9 cellular contexts compared by ENCODE assay signal in the genomic region with DNA sequence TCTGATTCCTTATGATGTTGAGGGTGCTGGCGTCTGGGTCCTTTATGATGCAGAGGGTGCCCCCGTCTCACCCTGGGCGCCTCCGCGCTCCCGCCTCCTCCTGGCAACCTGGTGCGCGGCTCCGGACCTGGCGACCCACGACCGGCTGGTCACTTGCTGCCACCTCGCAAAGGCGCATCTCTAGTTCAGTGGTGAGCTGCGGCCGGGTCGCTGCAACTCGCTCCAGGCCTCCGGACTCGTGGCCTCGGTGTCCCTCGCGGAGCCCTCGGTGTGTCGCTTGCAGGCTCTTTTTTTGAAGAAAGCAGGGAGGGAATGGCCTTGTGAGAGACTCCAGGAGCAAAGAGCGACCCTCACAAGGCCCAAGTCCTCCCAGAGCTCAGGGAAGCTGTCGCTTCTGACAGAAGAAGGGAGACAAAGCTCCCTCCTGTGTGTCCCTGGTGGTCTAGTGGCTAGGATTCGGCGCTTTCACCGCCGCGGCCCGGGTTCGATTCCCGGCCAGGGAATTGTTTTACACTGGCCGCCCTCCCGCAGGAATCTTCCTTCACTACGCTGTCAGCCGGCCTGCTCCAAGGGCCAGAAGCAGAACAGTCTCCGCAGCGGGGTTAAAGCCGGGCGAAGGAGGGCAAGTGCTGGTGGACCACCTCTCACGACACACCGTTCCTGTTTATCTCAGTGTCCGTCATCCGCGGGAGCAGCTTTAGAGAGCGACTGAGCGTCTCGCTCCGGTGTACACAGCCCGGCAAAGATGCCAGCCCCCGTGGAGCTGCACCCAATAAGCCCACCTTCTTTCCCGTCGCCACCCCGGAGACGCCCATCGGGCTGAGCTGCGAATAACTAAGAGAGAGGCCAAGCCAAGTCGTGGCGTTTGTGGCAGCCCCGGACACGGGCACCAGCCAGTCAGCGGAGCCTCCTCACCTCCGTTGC. TPM values are rescaled to one million over a fixed set of nuclear protein-coding genes. Genes with fewer than 3 reads are reported as not detected.
A peak's percentile ranks its signal among the peaks of the same experiment; 100 is the strongest.
DNase-seq lines count a peak whose midpoint lies in the region; ATAC-seq, FAIRE-seq and TF ChIP-seq lines count a peak whose summit lies in the region.
"Not testable (repeated sequence)": the region's sequence is repeated elsewhere in the genome, so short reads cannot be mapped to it uniquely, and the experiment has no call there.
"Had no signal": no experiment of that assay in that cellular context is flagged by ENCODE, and none has a peak within 500 bp of the region (broad histone marks: within the 10 kb centered on the region; RNA-seq: fewer than 3 reads in every experiment).

No MANE protein-coding gene starts in this region.

- not testable (repeated sequence) for H2AFZ ChIP-seq in HepG2 (ENCODE audit: low read length)

- TF ChIP-seq EP300 in gastroesophageal sphincter (IDR thresholded peaks at IDR 0.05); HepG2 (IDR thresholded peaks at IDR 0.05; ENCODE audit: low read depth in 2 of 2, low read length in 2 of 2); HepG2 (CRISPR knock-in tag; IDR thresholded peaks at IDR 0.05; ENCODE audit: borderline replicate concordance); stomach (IDR thresholded peaks at IDR 0.05): not testable (repeated sequence)

- peaks cover 0 to 17% (median 0%) of the 10 kb centered on the region in 3 donors for H3K4me1 ChIP-seq in gastroesophageal sphincter
- not testable (repeated sequence) for H3K4me1 ChIP-seq in HepG2 (ENCODE audit: insufficient read depth, low read length); rectal smooth muscle tissue (ENCODE audit: control insufficient read depth, insufficient read depth, low read length)
- H3K4me1 ChIP-seq in stomach, result peaks cover 7 to 14% (median 11%) of the 10 kb centered on the region in 4 donors

- ATAC-seq in gastroesophageal sphincter (peak; percentile 86), HepG2 (peak; percentile 74)

- H3K9ac ChIP-seq in HepG2 (ENCODE audit: insufficient read depth, low read depth, low read length); rectal smooth muscle tissue (ENCODE audit: low read length): not testable (repeated sequence)

- CTCF ChIA-PET in HepG2 (lab: Yijun Ruan, JAX; ENCODE audit: low intra/inter-chr PET ratio, low total read pairs), result not testable (repeated sequence)

- H3K36me3 Mint-ChIP-seq in IgD-negative memory B cell, result not testable (repeated sequence)

- not testable (repeated sequence) for H3K36me3 ChIP-seq in gastroesophageal sphincter; HepG2 (replicated peaks in 1 of 2; ENCODE audit: control insufficient read depth in 1 of 2, insufficient read depth in 2 of 2, low read length in 2 of 2); rectal smooth muscle tissue (ENCODE audit: control insufficient read depth, insufficient read depth, low read length); stomach

- BruUV-seq in HepG2 (replicated peaks; lab: Mats Ljungman, UMichigan), result not testable (repeated sequence)

- TF ChIP-seq POLR2A in gastroesophageal sphincter (IDR thresholded peaks at IDR 0.05); HepG2 (IDR thresholded peaks at IDR 0.05; ENCODE audit: insufficient read depth in 1 of 2, low read depth in 2 of 2, low read length in 2 of 2); stomach (IDR thresholded peaks at IDR 0.05): not testable (repeated sequence)

- not testable (repeated sequence) for H3K79me2 ChIP-seq in HepG2 (ENCODE audit: insufficient read depth, low read length)

- intact Hi-C loops in HepG2 (cut with micrococcal nuclease; ENCODE audit: unreplicated experiment); stomach (cut with DNase I; ENCODE audit: low total_unique reads): not testable (repeated sequence)

- not testable (repeated sequence) for TF ChIP-seq RAD21 in HepG2 (CRISPR knock-in tag; IDR thresholded peaks at IDR 0.05)

- H3K27ac Mint-ChIP-seq in IgD-negative memory B cell, result not testable (repeated sequence)

- in situ Hi-C loops in HepG2 (cut with HindIII; ENCODE audit: extremely low pct_ligation_motif_present, low pct_unique_long_range_greater_than_20kb), result not testable (repeated sequence)

- not testable (repeated sequence) for H3K9me3 Mint-ChIP-seq in IgD-negative memory B cell

- peak overlapping the region in 1 of 2 donors; percentile 39 for H3K4me3 ChIP-seq in gastroesophageal sphincter
- not testable (repeated sequence) for H3K4me3 ChIP-seq in HepG2 (replicated peaks in 1 of 3; ENCODE audit: insufficient read depth in 1 of 3, low read depth in 2 of 3, low read length in 3 of 3)
- H3K4me3 ChIP-seq in rectal smooth muscle tissue (ENCODE audit: low read length), result peak overlapping the region; percentile 43
- peak overlapping the region; percentile 24 to 46 (median 30) for H3K4me3 ChIP-seq in stomach

- H3K27ac ChIP-seq in caudate nucleus (ENCODE audit: low read depth, low read length); HepG2 (ENCODE audit: extremely low read length, insufficient read depth, low read length); rectal smooth muscle tissue (ENCODE audit: low read depth, low read length): not testable (repeated sequence)
- H3K27ac ChIP-seq in gastroesophageal sphincter (peak overlapping the region in 2 of 4 donors; percentile 37 to 61), stomach (peak overlapping the region in 1 of 5 donors; percentile 34)

- not testable (repeated sequence) for H3K9me3 ChIP-seq in gastroesophageal sphincter; HepG2 (ENCODE audit: low read length); stomach

- H3K27me3 ChIP-seq in gastroesophageal sphincter (peaks cover 39% of the 10 kb centered on the region), stomach (peaks cover 0 to 56% (median 25%) of the 10 kb centered on the region in 3 donors)
- H3K27me3 ChIP-seq in HepG2 (ENCODE audit: control insufficient read depth in 1 of 2, insufficient read depth in 2 of 2, low read length in 2 of 2); rectal smooth muscle tissue (ENCODE audit: control insufficient read depth, insufficient read depth, low read length): not testable (repeated sequence)

- H3K4me2 ChIP-seq in HepG2 (ENCODE audit: low read depth, low read length), result not testable (repeated sequence)

- POLR2A ChIA-PET in HepG2 (lab: Yijun Ruan, JAX), result not testable (repeated sequence)

- H4K20me1 ChIP-seq in HepG2 (ENCODE audit: insufficient read depth, low read length), result not testable (repeated sequence)

- WGBS in gastroesophageal sphincter (ENCODE audit: low coverage in 1 of 2), 2 donors, result 13 to 36% methylated on average over 12 to 22 of the region's 66 CpGs
- WGBS in HepG2 (ENCODE audit: low lambda C conversion rate), result 87% methylated on average over 47 of the region's 66 CpGs
- WGBS in stomach, 5 donors, result 30 to 47% (median 46%) methylated on average over 46 to 58 of the region's 66 CpGs

- not testable (repeated sequence) for H3K4me1 Mint-ChIP-seq in IgD-negative memory B cell

- not testable (repeated sequence) for TF ChIP-seq CTCF in gastroesophageal sphincter (IDR thresholded peaks at IDR 0.05); HepG2 (CRISPR knock-in tag; IDR thresholded peaks at IDR 0.05); stomach (IDR thresholded peaks at IDR 0.05)

- peak; percentile 49 for DNase-seq in DMS153 (lab: John Stamatoyannopoulos, UW)
- DNase-seq in activated CD4-positive, alpha-beta T cell treated with anti-CD3 and anti-CD28 coated beads, Interleukin-2, amount 50 U/mL, for 48 hours, result peak; percentile 75 to 79
- peak in 52 of 61 donors; percentile 7 to 93 (median 40) for DNase-seq in caudate nucleus (lab: John Stamatoyannopoulos, UW)
- DNase-seq in HepG2 (ENCODE audit: low spot score); stomach: not testable (repeated sequence)

- peak overlapping the region; percentile 74 to 94 (median 81) for H3K4me3 Mint-ChIP-seq in IgD-negative memory B cell

- peaks cover 23% of the 10 kb centered on the region for H3K27me3 Mint-ChIP-seq in IgD-negative memory B cell

- FAIRE-seq in HepG2 (lab: Jason Lieb, UNC), result not testable (repeated sequence)

RNA-seq across cellular contexts. Expression of a gene that starts 23.4 kb away (rescaled TPM):
- not detected for polyA plus RNA-seq in IgD-negative memory B cell
- total RNA-seq in gastroesophageal sphincter, result under 1 TPM in 3 of 4 donors, not detected in 1; under 0.01 TPM
- total RNA-seq in HepG2 (2016; rRNA removed; fragmentation: Illumina TruSeq; extraction: Trizol), result 859 and 11,018 TPM in 2 replicates
- total RNA-seq in HepG2 (2016; cell fraction: cytosol; rRNA removed; fragmentation: Illumina TruSeq; extraction: Trizol; ENCODE audit: low read depth), result 16,281 and 17,236 TPM in 2 replicates
- 1,309 and 10,613 TPM in 2 replicates for total RNA-seq in HepG2 (2016; cell fraction: insoluble cytoplasmic fraction; rRNA removed; fragmentation: Illumina TruSeq; extraction: Trizol)
- 2,848 and 3,475 TPM in 2 replicates for total RNA-seq in HepG2 (2016; cell fraction: membrane; rRNA removed; fragmentation: Illumina TruSeq; extraction: Trizol)
- 52,466 and 64,417 TPM in 2 replicates for total RNA-seq in HepG2 (2016; cell fraction: nucleus; rRNA removed; fragmentation: Illumina TruSeq; extraction: Trizol)
- polyA plus RNA-seq in HepG2 (2011; rRNA removed), result under 0.01 TPM in 2 replicates
- under 0.01 TPM in 2 replicates for polyA plus RNA-seq in HepG2 (2011; cell fraction: cytosol; rRNA removed)
- under 0.01 TPM in 2 replicates for polyA plus RNA-seq in HepG2 (2011; cell fraction: nucleus; rRNA removed)
- 78.2 TPM in 1 of 2 replicates, not detected in the other for polyA plus RNA-seq in HepG2 (2012)
- 27.3 and 44.4 TPM in 2 replicates for polyA plus RNA-seq in HepG2 (2016; cell fraction: cytosol; fragmentation: Illumina TruSeq; extraction: Trizol; ENCODE audit: low read depth)
- polyA plus RNA-seq in HepG2 (2016; cell fraction: insoluble cytoplasmic fraction; fragmentation: Illumina TruSeq; extraction: Trizol; ENCODE audit: low read depth), result not detected in 2 replicates
- not detected in 2 replicates for polyA plus RNA-seq in HepG2 (2016; cell fraction: membrane; fragmentation: Illumina TruSeq; extraction: Trizol; ENCODE audit: low read depth)
- polyA plus RNA-seq in HepG2 (2016; cell fraction: nucleus; fragmentation: Illumina TruSeq; extraction: Trizol; ENCODE audit: insufficient read depth, low read depth), result 32.8 TPM in 1 of 2 replicates, not detected in the other
- 12,820 and 15,604 TPM in 2 replicates for polyA minus RNA-seq in HepG2 (2011; rRNA and poly(A)+ RNA removed; ENCODE audit: low replicate concordance)
- 90,102 and 105,040 TPM in 2 replicates for polyA minus RNA-seq in HepG2 (2011; cell fraction: cytosol; rRNA and poly(A)+ RNA removed)
- 42,574 and 58,030 TPM in 2 replicates for polyA minus RNA-seq in HepG2 (2011; cell fraction: nucleus; rRNA and poly(A)+ RNA removed)
- total RNA-seq in stomach, result 1,000 to 10,000 TPM in 1 of 5 donors, under 1 TPM in 4; under 0.01 to 9,966 (median under 0.01) TPM
- polyA plus RNA-seq in stomach, result not detected
- polyA plus RNA-seq: small intestine had no signal

RNA-seq across cellular contexts. Expression of a gene that starts 49.3 kb away (rescaled TPM):
- polyA plus RNA-seq in IgD-negative memory B cell, result 3.9 TPM
- total RNA-seq in gastroesophageal sphincter, result 10 to 100 TPM in 3 of 4 donors, 1 to 10 TPM in 1; 8.0 to 34.5 (median 30.0) TPM
- 2.6 and 7.8 TPM in 2 replicates for total RNA-seq in HepG2 (2016; rRNA removed; fragmentation: Illumina TruSeq; extraction: Trizol)
- total RNA-seq in HepG2 (2016; cell fraction: cytosol; rRNA removed; fragmentation: Illumina TruSeq; extraction: Trizol; ENCODE audit: low read depth), result 3.6 and 4.0 TPM in 2 replicates
- total RNA-seq in HepG2 (2016; cell fraction: insoluble cytoplasmic fraction; rRNA removed; fragmentation: Illumina TruSeq; extraction: Trizol), result 2.9 and 8.4 TPM in 2 replicates
- total RNA-seq in HepG2 (2016; cell fraction: membrane; rRNA removed; fragmentation: Illumina TruSeq; extraction: Trizol), result 2.6 and 3.1 TPM in 2 replicates
- total RNA-seq in HepG2 (2016; cell fraction: nucleus; rRNA removed; fragmentation: Illumina TruSeq; extraction: Trizol), result 8.6 and 11.9 TPM in 2 replicates
- polyA plus RNA-seq in HepG2 (2011; rRNA removed), result 15.5 and 16.6 TPM in 2 replicates
- 3.4 and 5.7 TPM in 2 replicates for polyA plus RNA-seq in HepG2 (2011; cell fraction: cytosol; rRNA removed)
- polyA plus RNA-seq in HepG2 (2011; cell fraction: nucleus; rRNA removed), result 81.7 and 94.3 TPM in 2 replicates
- 6.3 and 6.8 TPM in 2 replicates for polyA plus RNA-seq in HepG2 (2012)
- polyA plus RNA-seq in HepG2 (2016; cell fraction: cytosol; fragmentation: Illumina TruSeq; extraction: Trizol; ENCODE audit: low read depth), result 0.84 and 0.97 TPM in 2 replicates
- 2.3 and 2.7 TPM in 2 replicates for polyA plus RNA-seq in HepG2 (2016; cell fraction: insoluble cytoplasmic fraction; fragmentation: Illumina TruSeq; extraction: Trizol; ENCODE audit: low read depth)
- 1.2 and 1.7 TPM in 2 replicates for polyA plus RNA-seq in HepG2 (2016; cell fraction: membrane; fragmentation: Illumina TruSeq; extraction: Trizol; ENCODE audit: low read depth)
- 42.1 and 44.2 TPM in 2 replicates for polyA plus RNA-seq in HepG2 (2016; cell fraction: nucleus; fragmentation: Illumina TruSeq; extraction: Trizol; ENCODE audit: insufficient read depth, low read depth)
- 18.9 and 23.5 TPM in 2 replicates for polyA minus RNA-seq in HepG2 (2011; rRNA and poly(A)+ RNA removed; ENCODE audit: low replicate concordance)
- 3.0 and 3.3 TPM in 2 replicates for polyA minus RNA-seq in HepG2 (2011; cell fraction: cytosol; rRNA and poly(A)+ RNA removed)
- polyA minus RNA-seq in HepG2 (2011; cell fraction: nucleus; rRNA and poly(A)+ RNA removed), result 22.1 and 23.3 TPM in 2 replicates
- total RNA-seq in stomach, result 100 to 1,000 TPM in 1 of 5 donors, 10 to 100 TPM in 4; 14.0 to 942 (median 49.1) TPM
- 10 to 100 TPM; 17.0 to 27.1 (median 26.2) TPM for polyA plus RNA-seq in stomach
